ENCODE assay signal across 15 cellular contexts in the genomic region with DNA sequence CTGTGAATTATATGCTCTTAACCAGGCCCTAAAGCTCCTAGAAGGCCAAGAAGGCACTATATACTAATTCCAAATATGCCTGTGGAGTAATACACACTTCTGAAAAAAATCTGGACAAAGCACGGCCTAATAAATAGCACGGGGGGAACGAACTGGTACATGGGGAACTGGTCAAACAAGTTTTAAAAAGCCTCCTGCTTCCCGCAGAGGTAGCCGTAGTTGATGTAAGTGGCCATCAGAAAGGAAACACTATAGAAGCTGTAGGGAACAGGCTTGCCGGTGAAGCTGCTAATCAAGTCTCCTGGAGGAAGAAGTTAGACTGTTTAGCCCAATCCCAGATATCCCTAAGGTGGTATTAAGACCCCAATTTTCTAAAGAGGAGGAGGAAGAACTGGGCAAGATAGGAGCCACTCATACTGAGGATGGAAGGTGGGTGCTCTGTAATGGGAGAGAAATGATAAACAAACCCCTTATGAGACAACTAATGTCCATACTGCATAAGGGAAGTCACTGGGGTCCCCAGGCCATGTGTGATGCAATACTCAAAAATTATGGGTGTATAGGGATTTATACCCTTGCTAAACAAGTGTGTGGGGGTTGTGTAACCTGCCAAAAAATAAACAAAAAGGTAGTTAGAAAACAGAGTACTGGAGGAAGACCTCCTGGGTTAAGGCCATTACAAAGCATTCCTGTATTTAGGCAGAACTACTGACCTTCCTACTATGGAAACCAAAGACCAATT. TPM values are rescaled to one million over a fixed set of nuclear protein-coding genes. Genes with fewer than 3 reads are reported as not detected.
DNase-seq lines count a peak whose midpoint lies in the region; ATAC-seq and TF ChIP-seq lines count a peak whose summit lies in the region.
"Had no signal": no experiment of that assay in that cellular context is flagged by ENCODE, and none has a peak within 500 bp of the region (broad histone marks: within the 10 kb centered on the region; RNA-seq: fewer than 3 reads in every experiment).

No MANE protein-coding gene starts in this region.

- H4K20me1 ChIP-seq in GM23338 (replicated peaks; ENCODE audit: insufficient read depth) = no peaks in the 10 kb centered on the region
- H4K20me1 ChIP-seq: BLaER1 had no signal

- H3K36me3 Mint-ChIP-seq in GM23338 (ENCODE audit: low read depth) = no peaks in the 10 kb centered on the region; the same call in 2 of the 3 replicates
- no peaks in the 10 kb centered on the region for H3K36me3 Mint-ChIP-seq in naive thymus-derived CD8-positive, alpha-beta T cell

- intact Hi-C loops in prostate gland (cut with DNase I) = no loop called here

- no peaks in the 10 kb centered on the region for H3F3A ChIP-seq in GM23338 (replicated peaks; ENCODE audit: low read depth)

- H3K9me3 Mint-ChIP-seq in GM23338 = no peaks in the 10 kb centered on the region
- H3K9me3 Mint-ChIP-seq in naive thymus-derived CD8-positive, alpha-beta T cell = no peaks in the 10 kb centered on the region

- peaks cover 18% of the 10 kb centered on the region for H3K27me3 Mint-ChIP-seq in GM23338 (ENCODE audit: insufficient read depth, low read depth, poor library complexity)
- H3K27me3 Mint-ChIP-seq in naive thymus-derived CD8-positive, alpha-beta T cell = peaks cover 0 to 19% (median under 1%) of the 10 kb centered on the region in 5 donors

- no peak overlapping the region for H3K4me2 ChIP-seq in GM23338
- H3K4me2 ChIP-seq: BLaER1 had no signal

- H3K79me2 ChIP-seq in GM23338 (replicated peaks; ENCODE audit: insufficient read depth) = no peaks in the 10 kb centered on the region

- peaks cover 32% of the 10 kb centered on the region for H3K4me1 Mint-ChIP-seq in GM23338
- H3K4me1 Mint-ChIP-seq in naive thymus-derived CD8-positive, alpha-beta T cell = peaks cover 8 to 36% (median 29%) of the 10 kb centered on the region in 4 donors

- H3K36me3 ChIP-seq in GM23338 (ENCODE audit: insufficient read depth) (no peaks in the 10 kb centered on the region), prostate gland (no peaks in the 10 kb centered on the region)
- H3K36me3 ChIP-seq: BLaER1, gastroesophageal sphincter, ovary had no signal

- H3K27me3 ChIP-seq in GM23338 (ENCODE audit: insufficient read depth) = no peaks in the 10 kb centered on the region
- H3K27me3 ChIP-seq in prostate gland (replicated peaks; ENCODE audit: insufficient read depth) = no peaks in the 10 kb centered on the region
- H3K27me3 ChIP-seq: ovary had no signal

- no peaks in the 10 kb centered on the region for H3K9me3 ChIP-seq in prostate gland
- H3K9me3 ChIP-seq: BLaER1, gastroesophageal sphincter, ovary had no signal

- H3K27ac Mint-ChIP-seq in GM23338 = peak overlapping the region; percentile 65
- no peak overlapping the region for H3K27ac Mint-ChIP-seq in naive thymus-derived CD8-positive, alpha-beta T cell

- no peak overlapping the region for H3K27ac ChIP-seq in GM23338 (ENCODE audit: low read depth)
- peak overlapping the region; percentile 20 to 49 for H3K27ac ChIP-seq in prostate gland
- H3K27ac ChIP-seq: BLaER1, gastroesophageal sphincter, ovary had no signal

- H3K4me1 ChIP-seq in GM23338 (ENCODE audit: insufficient read depth) (0 out of 2 replicates have a peak, but pooled peaks cover 4% of the 10 kb centered on the region), prostate gland (replicated peaks) (no peaks in the 10 kb centered on the region)
- H3K4me1 ChIP-seq: gastroesophageal sphincter had no signal

- ATAC-seq in GM23338 (peak; percentile 64), GM19452 (IDR thresholded peaks at IDR 0.05; ENCODE audit: unreplicated experiment) (no peak), HG03280 (IDR thresholded peaks at IDR 0.05; ENCODE audit: unreplicated experiment) (no peak)
- no peak for ATAC-seq in naive thymus-derived CD8-positive, alpha-beta T cell
- ATAC-seq: gastroesophageal sphincter, GM12878 had no signal

- no peaks in the 10 kb centered on the region for H3K9me2 ChIP-seq in GM23338 (ENCODE audit: insufficient read depth)

- POLR2A ChIA-PET in naive thymus-derived CD8-positive, alpha-beta T cell (lab: Charles Lee) = interaction anchor here (0.6 to 2.2 kb wide), 4 partner anchors 10 to 167 kb away, joined by 3 to 10 read pairs (median 4); no protein-coding TSS in a partner anchor

- 47% methylated on average over 6 of the region's 6 CpGs for WGBS in prostate gland

- H2AFZ ChIP-seq in GM23338 = no peak overlapping the region; the same call in none of the 2 replicates

- TF ChIP-seq POLR2A in prostate gland (IDR thresholded peaks at IDR 0.05) = no peak

- H3K4me3 Mint-ChIP-seq in GM23338 = no peak overlapping the region
- H3K4me3 Mint-ChIP-seq in naive thymus-derived CD8-positive, alpha-beta T cell = no peak overlapping the region

- H3K4me3 ChIP-seq in GM23338 = no peak overlapping the region
- H3K4me3 ChIP-seq in epithelial cell of esophagus (ENCODE audit: low read length) = no peak overlapping the region
- no peak overlapping the region for H3K4me3 ChIP-seq in prostate gland
- H3K4me3 ChIP-seq: BLaER1, gastroesophageal sphincter, GM12878, ovary had no signal

- TF ChIP-seq CTCF in GM23338 (conservative IDR thresholded peaks at IDR 0.05; ENCODE audit: low read depth in 2 of 2) = no peak
- no peak for TF ChIP-seq CTCF in epithelial cell of esophagus (IDR thresholded peaks at IDR 0.05; ENCODE audit: insufficient read depth, low read depth, low read length, missing control alignments)
- TF ChIP-seq CTCF in prostate gland (IDR thresholded peaks at IDR 0.05) = no peak

- DNase-seq in GM23338 (ENCODE audit: low spot score) = peak; percentile 29
- peak; percentile 41 to 61 for DNase-seq in NCI-H526 (lab: John Stamatoyannopoulos, UW)
- peak; percentile 68 for DNase-seq in epithelial cell of esophagus (ENCODE audit: low read depth)
- peak; percentile 61 for DNase-seq in prostate gland (ENCODE audit: low spot score)
- no peak for DNase-seq in naive thymus-derived CD8-positive, alpha-beta T cell
- DNase-seq: activated CD4-positive, alpha-beta T cell treated with anti-CD3 and anti-CD28 coated beads, Interleukin-2, amount 50 U/mL, for 48 hours; cerebellar nuclear complex; NCI-H1930; ovary; stimulated activated naive CD4-positive, alpha-beta T cell had no signal

TF ChIP-seq in GM23338, 12 proteins besides CTCF, POLR2A, EP300 and RAD21:
- TF ChIP-seq ZNF331 (CRISPR knock-in tag; IDR thresholded peaks at IDR 0.05; ENCODE audit: low read depth) (no peak), STAT1 (IDR thresholded peaks at IDR 0.05; ENCODE audit: unreplicated experiment) (no peak), CREB1 (CRISPR knock-in tag; IDR thresholded peaks at IDR 0.05; ENCODE audit: low read depth) (no peak), NANOG (IDR thresholded peaks at IDR 0.05; ENCODE audit: borderline replicate concordance) (no peak), EZH2phosphoT487 (IDR thresholded peaks at IDR 0.05; ENCODE audit: unreplicated experiment) (no peak), ZNF114 (CRISPR knock-in tag; IDR thresholded peaks at IDR 0.05) (no peak)

RNA-seq across cellular contexts. Expression of gene ZNF318, which starts 27.1 kb away (rescaled TPM):
- total RNA-seq in GM23338 (2014; rRNA removed; shearing (Covaris generic)) = 13.4 and 19.5 TPM in 2 replicates
- 8.7 and 10.5 TPM in 2 replicates for polyA plus RNA-seq in GM23338 (2016; fragmentation: Nextera tagmentation; extraction: Ambion mirVana)
- total RNA-seq in prostate gland = 10 to 100 TPM; 15.1 to 41.6 TPM
- total RNA-seq in naive thymus-derived CD8-positive, alpha-beta T cell = 10 to 100 TPM; 34.4 to 35.0 TPM
- polyA plus RNA-seq in naive thymus-derived CD8-positive, alpha-beta T cell = 1 to 10 TPM; 3.4 to 7.0 (median 5.7) TPM

RNA-seq across cellular contexts. Expression of gene ABCC10, which starts 30.8 kb away (rescaled TPM):
- total RNA-seq in GM23338 (2014; rRNA removed; shearing (Covaris generic)) = 16.7 and 16.9 TPM in 2 replicates
- polyA plus RNA-seq in GM23338 (2016; fragmentation: Nextera tagmentation; extraction: Ambion mirVana) = 17.5 and 18.9 TPM in 2 replicates
- 10 to 100 TPM; 18.0 to 38.1 TPM for total RNA-seq in prostate gland
- 10 to 100 TPM; 67.2 to 72.6 TPM for total RNA-seq in naive thymus-derived CD8-positive, alpha-beta T cell
- polyA plus RNA-seq in naive thymus-derived CD8-positive, alpha-beta T cell = 10 to 100 TPM in 2 of 3 donors, 1 to 10 TPM in 1; 9.6 to 15.9 (median 10.6) TPM

RNA-seq across cellular contexts. Expression of gene DLK2, which starts 58.8 kb away (rescaled TPM):
- 0.16 and 0.21 TPM in 2 replicates for total RNA-seq in GM23338 (2014; rRNA removed; shearing (Covaris generic))
- polyA plus RNA-seq in GM23338 (2016; fragmentation: Nextera tagmentation; extraction: Ambion mirVana) = 0.47 and 0.57 TPM in 2 replicates
- total RNA-seq in prostate gland = 10 to 100 TPM; 13.5 to 46.1 TPM
- total RNA-seq in naive thymus-derived CD8-positive, alpha-beta T cell = 1 to 10 TPM in 1 of 2 experiments, under 1 TPM in 1; 0.71 to 1.2 TPM
- polyA plus RNA-seq in naive thymus-derived CD8-positive, alpha-beta T cell = 1 to 10 TPM in 1 of 3 donors, under 1 TPM in 1, not detected in 1; 0.22 to 1.2 TPM

Comparison
In these comparisons a context has a peak if more than half of its experiments do, and no peak if none do; other contexts are left out.
1. DNase-seq: peak in GM23338 (single experiment), NCI-H526 (2 of 2), epithelial cell of esophagus (single experiment) and prostate gland (single experiment); none in naive thymus-derived CD8-positive, alpha-beta T cell (0 of 10).
2. RNA of gene DLK2, which starts 58.8 kb away (total RNA-seq): 13.5 to 46.1 TPM in prostate gland; 0.71 to 1.2 TPM in naive thymus-derived CD8-positive, alpha-beta T cell and 0.16 to 0.21 TPM in GM23338; every median in the first group is over 4 times any median in the second.